In genomic region chr6:2940010-2940850, GRCh38 we compare ENCODE assay signal across 8 cellular contexts. TPM values are rescaled to one million over a fixed set of nuclear protein-coding genes. Genes with fewer than 3 reads are reported as not detected.
DNase-seq lines count a peak whose midpoint lies in the region; ATAC-seq and TF ChIP-seq lines count a peak whose summit lies in the region.

No MANE protein-coding gene starts in this region.

- CTCF ChIA-PET in PC-9 (lab: Charles Lee), result interaction anchor here (1.0 kb wide), 1 partner anchor 94 kb away, joined by 3 read pairs; no protein-coding TSS in a partner anchor
- CTCF ChIA-PET in activated naive CD4-positive, alpha-beta T cell treated with anti-CD3 and anti-CD28 coated beads, Interleukin-2, amount 10 ng/mL, durations not matched to agents 7 days and 5 days (lab: Charles Lee), result interaction anchor here (0.7 to 2.5 kb wide), 10 partner anchors 9 to 173 kb away, joined by 3 to 10 read pairs (median 4); partner anchors contain the start of gene SERPINB1

- H3K4me1 ChIP-seq in PC-9 (replicated peaks; ENCODE audit: insufficient read depth), result no peaks in the 10 kb centered on the region

- no peaks in the 10 kb centered on the region for H3K27me3 ChIP-seq in PC-9 (ENCODE audit: insufficient read depth, low read depth)

- H3K9me3 ChIP-seq in PC-9 (ENCODE audit: insufficient read depth, low read depth), result no peaks in the 10 kb centered on the region

- H3K9me2 ChIP-seq in PC-9 (ENCODE audit: insufficient read depth), result no peaks in the 10 kb centered on the region

- no peak for DNase-seq in PC-9
- peak; percentile 85 for DNase-seq in activated naive CD4-positive, alpha-beta T cell treated with anti-CD3 and anti-CD28 coated beads, Interleukin-2, amount 10 ng/mL, durations not matched to agents 7 days and 5 days
- peak; percentile 71 to 73 for DNase-seq in stimulated activated CD4-positive, alpha-beta T cell treated with anti-CD3 and anti-CD28 coated beads, Interleukin-2, amount 100 ng/mL, for 48 hours
- no peak for DNase-seq in DMS79 treated with DMSO at 0.1 percent for 48 hours (lab: John Stamatoyannopoulos, UW)
- no peak for DNase-seq in NCI-H2081 treated with DMSO at 0.1 percent for 48 hours (lab: John Stamatoyannopoulos, UW)
- no peak for DNase-seq in RKO (ENCODE audit: low spot score)

- no peak overlapping the region for H3K27ac ChIP-seq in PC-9

- TF ChIP-seq CTCF in PC-9 (conservative IDR thresholded peaks at IDR 0.05), result no peak

- H3K79me2 ChIP-seq in PC-9 (ENCODE audit: low read depth), result no peaks in the 10 kb centered on the region

- peaks cover 8% of the 10 kb centered on the region for H3K27me3 Mint-ChIP-seq in activated naive CD4-positive, alpha-beta T cell treated with anti-CD3 and anti-CD28 coated beads, Interleukin-2, amount 10 ng/mL, durations not matched to agents 7 days and 5 days

- H3K4me3 ChIP-seq in PC-9, result no peak overlapping the region

- POLR2A ChIA-PET in PC-9 (lab: Charles Lee; ENCODE audit: unreplicated experiment), result interaction anchor here (0.5 to 0.7 kb wide), 4 partner anchors 26 to 156 kb away, joined by 5 to 27 read pairs (median 8); no protein-coding TSS in a partner anchor

- BruUV-seq in PC-9 (replicated peaks; lab: Mats Ljungman, UMichigan), result TSS peak; percentile 99

- H2AFZ ChIP-seq in PC-9, result no peak overlapping the region

- no peak overlapping the region for H3K4me2 ChIP-seq in PC-9

- peaks cover 31% of the 10 kb centered on the region for H3K9me3 Mint-ChIP-seq in activated naive CD4-positive, alpha-beta T cell treated with anti-CD3 and anti-CD28 coated beads, Interleukin-2, amount 10 ng/mL, durations not matched to agents 7 days and 5 days

- H3K36me3 ChIP-seq in PC-9 (ENCODE audit: low read depth), result no peaks in the 10 kb centered on the region

- H3K4me1 Mint-ChIP-seq in activated naive CD4-positive, alpha-beta T cell treated with anti-CD3 and anti-CD28 coated beads, Interleukin-2, amount 10 ng/mL, durations not matched to agents 7 days and 5 days, result peaks cover 69% of the 10 kb centered on the region

- H3K36me3 Mint-ChIP-seq in activated naive CD4-positive, alpha-beta T cell treated with anti-CD3 and anti-CD28 coated beads, Interleukin-2, amount 10 ng/mL, durations not matched to agents 7 days and 5 days, result peaks cover 47% of the 10 kb centered on the region

- ATAC-seq in GM18517 (IDR thresholded peaks at IDR 0.05; ENCODE audit: unreplicated experiment) (peak; percentile 91), HG02678 (IDR thresholded peaks at IDR 0.05; ENCODE audit: unreplicated experiment) (peak; percentile 83)

- H3K4me3 Mint-ChIP-seq in activated naive CD4-positive, alpha-beta T cell treated with anti-CD3 and anti-CD28 coated beads, Interleukin-2, amount 10 ng/mL, durations not matched to agents 7 days and 5 days, result peak overlapping the region; percentile 67

- no peaks in the 10 kb centered on the region for H3F3A ChIP-seq in PC-9 (ENCODE audit: insufficient read depth, low read depth)

- peak overlapping the region; percentile 95 for H3K27ac Mint-ChIP-seq in activated naive CD4-positive, alpha-beta T cell treated with anti-CD3 and anti-CD28 coated beads, Interleukin-2, amount 10 ng/mL, durations not matched to agents 7 days and 5 days

- intact Hi-C loops in PC-9 (cut with micrococcal nuclease; ENCODE audit: unreplicated experiment), result loop anchor here (2.0 kb wide), 1 partner anchor 49 kb away; no protein-coding TSS in a partner anchor

- H4K20me1 ChIP-seq in PC-9 (ENCODE audit: insufficient read depth), result no peaks in the 10 kb centered on the region

RNA-seq across cellular contexts. Expression of gene SERPINB6, which starts 31.1 kb away (rescaled TPM):
- total RNA-seq in PC-9 (2021), result 169 and 187 TPM in 2 replicates

RNA-seq across cellular contexts. Expression of gene SERPINB9, which starts 37.1 kb away (rescaled TPM):
- total RNA-seq in PC-9 (2021), result 1.7 and 2.4 TPM in 2 replicates

RNA-seq across cellular contexts. Expression of gene NQO2, which starts 59.5 kb away (rescaled TPM):
- total RNA-seq in PC-9 (2021), result 79.4 and 82.9 TPM in 2 replicates

Comparison
In these comparisons a context has a peak if more than half of its experiments do, and no peak if none do; other contexts are left out.
1. DNase-seq: peak in activated naive CD4-positive, alpha-beta T cell treated with anti-CD3 and anti-CD28 coated beads, Interleukin-2, amount 10 ng/mL, durations not matched to agents 7 days and 5 days (single experiment) and stimulated activated CD4-positive, alpha-beta T cell treated with anti-CD3 and anti-CD28 coated beads, Interleukin-2, amount 100 ng/mL, for 48 hours (2 of 2); none in PC-9 (0 of 2), DMS79 treated with DMSO at 0.1 percent for 48 hours (single experiment), NCI-H2081 treated with DMSO at 0.1 percent for 48 hours (single experiment) and RKO (single experiment).